ENCODE assay signal across 8 cellular contexts in the genomic region with DNA sequence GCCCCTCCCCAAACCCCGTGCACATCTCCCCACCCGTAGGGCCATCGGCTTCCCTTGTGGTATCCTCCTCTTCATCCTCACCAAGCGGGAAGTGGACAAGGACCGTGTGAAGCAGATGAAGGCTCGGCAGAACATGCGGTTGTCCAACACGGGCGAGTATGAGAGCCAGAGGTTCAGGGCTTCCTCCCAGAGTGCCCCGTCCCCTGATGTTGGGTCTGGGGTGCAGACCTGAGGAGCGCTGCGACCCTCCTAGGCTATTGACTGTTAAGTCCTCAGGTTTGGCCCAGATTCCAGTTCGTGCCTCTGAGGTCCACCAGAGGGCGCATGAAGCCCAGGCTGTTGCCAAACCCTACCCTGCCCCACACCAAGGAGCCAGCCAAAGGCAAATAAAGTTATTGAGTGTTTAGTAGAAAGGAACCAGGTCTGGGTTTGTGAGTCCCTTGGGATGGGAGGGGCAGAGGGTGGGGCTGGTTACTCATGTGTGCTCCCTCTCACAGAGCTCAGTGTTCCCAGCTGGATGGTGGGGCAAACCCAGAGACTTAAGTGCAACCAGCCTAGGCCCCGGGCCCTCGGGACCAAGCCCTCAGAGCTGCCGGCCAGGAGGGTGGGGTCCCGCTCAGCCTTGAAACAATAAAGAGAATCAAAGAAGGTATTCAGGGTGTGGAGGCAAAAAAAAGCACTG. TPM values are rescaled to one million over a fixed set of nuclear protein-coding genes. Genes with fewer than 3 reads are reported as not detected.
A peak's percentile ranks its signal among the peaks of the same experiment; 100 is the strongest.
DNase-seq lines count a peak whose midpoint lies in the region; ATAC-seq and TF ChIP-seq lines count a peak whose summit lies in the region.

No MANE protein-coding gene starts in this region.

- WGBS in liver, result 24% methylated on average over 18 of the region's 18 CpGs

- H3K4me1 ChIP-seq in liver (ENCODE audit: control insufficient read depth in 4 of 4, insufficient read depth in 4 of 4, low read length in 3 of 4), result peaks cover 2 to 32% (median 28%) of the 10 kb centered on the region in 4 donors

- no peak overlapping the region for H3K4me3 ChIP-seq in liver (ENCODE audit: low read depth in 1 of 3, low read length in 3 of 3)

- H3K36me3 ChIP-seq in liver (ENCODE audit: control insufficient read depth in 4 of 4, insufficient read depth in 3 of 4, low read depth in 1 of 4, low read length in 3 of 4), result peaks cover 8 to 40% (median 36%) of the 10 kb centered on the region in 4 donors

- no peaks in the 10 kb centered on the region for H3K27me3 Mint-ChIP-seq in chondrocyte (ENCODE audit: low read depth)

- peaks cover 37% of the 10 kb centered on the region for H3K4me1 Mint-ChIP-seq in chondrocyte (ENCODE audit: low read depth)

- DNase-seq in DMS153 treated with DMSO at 0.1 percent for 48 hours (lab: John Stamatoyannopoulos, UW; ENCODE audit: unreplicated experiment), result peak; percentile 87
- DNase-seq in NCI-H446 treated with DMSO at 0.1 percent for 48 hours (lab: John Stamatoyannopoulos, UW), result peak; percentile 60
- DNase-seq in activated CD4-positive, alpha-beta T cell treated with anti-CD3 and anti-CD28 coated beads for 24 hours (ENCODE audit: low read depth in 2 of 2), result peak; percentile 64 to 74
- no peak for DNase-seq in chondrocyte (ENCODE audit: low spot score)
- DNase-seq in stimulated activated CD4-positive, alpha-beta T cell treated with anti-CD3 and anti-CD28 coated beads, Interleukin-4, amount 100 ng/mL, for 1 hour, result peak; percentile 76

- TF ChIP-seq CTCF in chondrocyte (IDR thresholded peaks at IDR 0.05) (peak; percentile 93), liver (IDR thresholded peaks at IDR 0.05; ENCODE audit: low read depth, low read length, missing input control) (peak; percentile 93)

- peak; percentile 97 for TF ChIP-seq RAD21 in liver (IDR thresholded peaks at IDR 0.05)

- no peaks in the 10 kb centered on the region for H3K9me3 Mint-ChIP-seq in chondrocyte (ENCODE audit: low read depth)

- H3K4me3 Mint-ChIP-seq in chondrocyte (ENCODE audit: unreplicated experiment), result no peak overlapping the region

- H3K27me3 ChIP-seq in liver (ENCODE audit: control insufficient read depth in 4 of 4, insufficient read depth in 4 of 4, low read length in 3 of 4), result no peaks in the 10 kb centered on the region

- peak overlapping the region; percentile 35 to 49 for H3K27ac ChIP-seq in liver (ENCODE audit: low read depth in 1 of 2, low read length in 2 of 2)

- H3K9me3 ChIP-seq in liver (ENCODE audit: control insufficient read depth in 4 of 4, low read length in 3 of 4), result no peaks in the 10 kb centered on the region

- no peak overlapping the region for H3K9ac ChIP-seq in liver (ENCODE audit: low read depth in 1 of 2, low read length in 2 of 2)

- H3K27ac Mint-ChIP-seq in chondrocyte (ENCODE audit: unreplicated experiment), result peak overlapping the region; percentile 84

- H3K36me3 Mint-ChIP-seq in chondrocyte (ENCODE audit: low read depth), result peaks cover 27% of the 10 kb centered on the region

- ATAC-seq in HG03060 (IDR thresholded peaks at IDR 0.05; ENCODE audit: low read depth, unreplicated experiment), result peak; percentile 29
- ATAC-seq in HG03469 (IDR thresholded peaks at IDR 0.05; ENCODE audit: unreplicated experiment), result no peak

TF ChIP-seq in liver, 16 proteins besides CTCF, POLR2A, EP300 and RAD21:
- TF ChIP-seq, protein P1, sequence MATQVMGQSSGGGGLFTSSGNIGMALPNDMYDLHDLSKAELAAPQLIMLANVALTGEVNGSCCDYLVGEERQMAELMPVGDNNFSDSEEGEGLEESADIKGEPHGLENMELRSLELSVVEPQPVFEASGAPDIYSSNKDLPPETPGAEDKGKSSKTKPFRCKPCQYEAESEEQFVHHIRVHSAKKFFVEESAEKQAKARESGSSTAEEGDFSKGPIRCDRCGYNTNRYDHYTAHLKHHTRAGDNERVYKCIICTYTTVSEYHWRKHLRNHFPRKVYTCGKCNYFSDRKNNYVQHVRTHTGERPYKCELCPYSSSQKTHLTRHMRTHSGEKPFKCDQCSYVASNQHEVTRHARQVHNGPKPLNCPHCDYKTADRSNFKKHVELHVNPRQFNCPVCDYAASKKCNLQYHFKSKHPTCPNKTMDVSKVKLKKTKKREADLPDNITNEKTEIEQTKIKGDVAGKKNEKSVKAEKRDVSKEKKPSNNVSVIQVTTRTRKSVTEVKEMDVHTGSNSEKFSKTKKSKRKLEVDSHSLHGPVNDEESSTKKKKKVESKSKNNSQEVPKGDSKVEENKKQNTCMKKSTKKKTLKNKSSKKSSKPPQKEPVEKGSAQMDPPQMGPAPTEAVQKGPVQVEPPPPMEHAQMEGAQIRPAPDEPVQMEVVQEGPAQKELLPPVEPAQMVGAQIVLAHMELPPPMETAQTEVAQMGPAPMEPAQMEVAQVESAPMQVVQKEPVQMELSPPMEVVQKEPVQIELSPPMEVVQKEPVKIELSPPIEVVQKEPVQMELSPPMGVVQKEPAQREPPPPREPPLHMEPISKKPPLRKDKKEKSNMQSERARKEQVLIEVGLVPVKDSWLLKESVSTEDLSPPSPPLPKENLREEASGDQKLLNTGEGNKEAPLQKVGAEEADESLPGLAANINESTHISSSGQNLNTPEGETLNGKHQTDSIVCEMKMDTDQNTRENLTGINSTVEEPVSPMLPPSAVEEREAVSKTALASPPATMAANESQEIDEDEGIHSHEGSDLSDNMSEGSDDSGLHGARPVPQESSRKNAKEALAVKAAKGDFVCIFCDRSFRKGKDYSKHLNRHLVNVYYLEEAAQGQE (IDR thresholded peaks at IDR 0.05), result no peak
- TF ChIP-seq EGR1 (IDR thresholded peaks at IDR 0.05; ENCODE audit: low read depth in 2 of 2), result no peak
- peak; percentile 46 to 60 for TF ChIP-seq HNF4A (conservative IDR thresholded peaks at IDR 0.05)
- TF ChIP-seq, protein P2, sequence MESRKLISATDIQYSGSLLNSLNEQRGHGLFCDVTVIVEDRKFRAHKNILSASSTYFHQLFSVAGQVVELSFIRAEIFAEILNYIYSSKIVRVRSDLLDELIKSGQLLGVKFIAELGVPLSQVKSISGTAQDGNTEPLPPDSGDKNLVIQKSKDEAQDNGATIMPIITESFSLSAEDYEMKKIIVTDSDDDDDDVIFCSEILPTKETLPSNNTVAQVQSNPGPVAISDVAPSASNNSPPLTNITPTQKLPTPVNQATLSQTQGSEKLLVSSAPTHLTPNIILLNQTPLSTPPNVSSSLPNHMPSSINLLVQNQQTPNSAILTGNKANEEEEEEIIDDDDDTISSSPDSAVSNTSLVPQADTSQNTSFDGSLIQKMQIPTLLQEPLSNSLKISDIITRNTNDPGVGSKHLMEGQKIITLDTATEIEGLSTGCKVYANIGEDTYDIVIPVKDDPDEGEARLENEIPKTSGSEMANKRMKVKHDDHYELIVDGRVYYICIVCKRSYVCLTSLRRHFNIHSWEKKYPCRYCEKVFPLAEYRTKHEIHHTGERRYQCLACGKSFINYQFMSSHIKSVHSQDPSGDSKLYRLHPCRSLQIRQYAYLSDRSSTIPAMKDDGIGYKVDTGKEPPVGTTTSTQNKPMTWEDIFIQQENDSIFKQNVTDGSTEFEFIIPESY (IDR thresholded peaks at IDR 0.05), result no peak
- TF ChIP-seq FOXA1 (IDR thresholded peaks at IDR 0.05), result no peak
- TF ChIP-seq SP1 (IDR thresholded peaks at IDR 0.05), result peak; percentile 42
- peak; percentile 25 for TF ChIP-seq NR2F2 (IDR thresholded peaks at IDR 0.05)
- peak; percentile 46 to 55 for TF ChIP-seq RXRA (IDR thresholded peaks at IDR 0.05)
- TF ChIP-seq, protein P3, sequence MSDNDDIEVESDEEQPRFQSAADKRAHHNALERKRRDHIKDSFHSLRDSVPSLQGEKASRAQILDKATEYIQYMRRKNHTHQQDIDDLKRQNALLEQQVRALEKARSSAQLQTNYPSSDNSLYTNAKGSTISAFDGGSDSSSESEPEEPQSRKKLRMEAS (IDR thresholded peaks at IDR 0.05), result no peak
- TF ChIP-seq, protein P4, sequence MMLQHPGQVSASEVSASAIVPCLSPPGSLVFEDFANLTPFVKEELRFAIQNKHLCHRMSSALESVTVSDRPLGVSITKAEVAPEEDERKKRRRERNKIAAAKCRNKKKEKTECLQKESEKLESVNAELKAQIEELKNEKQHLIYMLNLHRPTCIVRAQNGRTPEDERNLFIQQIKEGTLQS (IDR thresholded peaks at IDR 0.05), result peak; percentile 41
- TF ChIP-seq JUND (IDR thresholded peaks at IDR 0.05), result peak; percentile 22 to 41
- peak; percentile 42 for TF ChIP-seq YY1 (IDR thresholded peaks at IDR 0.05)
- TF ChIP-seq GABPA (IDR thresholded peaks at IDR 0.05 in 1 of 2, conservative IDR thresholded peaks at IDR 0.05 in 1 of 2), result no peak
- TF ChIP-seq FOXA2 (IDR thresholded peaks at IDR 0.05), result peak; percentile 67
- TF ChIP-seq TAF1 (conservative IDR thresholded peaks at IDR 0.05), result no peak
- TF ChIP-seq HNF4G (IDR thresholded peaks at IDR 0.05), result peak; percentile 10

RNA-seq across cellular contexts. Expression of a gene that starts 2.4 kb away (rescaled TPM):
- total RNA-seq in chondrocyte (28.9 to 49.9 TPM (median 31.3 TPM) in 3 replicates), liver (10 to 100 TPM; 28.5 to 68.6 TPM)
- 100 to 1,000 TPM; 121 to 161 TPM for polyA plus RNA-seq in liver

RNA-seq across cellular contexts. Expression of a gene that starts 2.7 kb away (rescaled TPM):
- total RNA-seq in chondrocyte (39.6 to 42.6 TPM (median 42.4 TPM) in 3 replicates), liver (100 to 1,000 TPM in 1 of 2 donors, 10 to 100 TPM in 1; 79.9 to 116 TPM)
- 10 to 100 TPM; 63.6 to 69.2 TPM for polyA plus RNA-seq in liver

RNA-seq across cellular contexts. Expression of a gene that starts 11.9 kb away (rescaled TPM):
- total RNA-seq in chondrocyte, result 0.10 to 0.26 TPM (median 0.22 TPM) in 3 replicates
- total RNA-seq in liver, result 1 to 10 TPM in 1 of 2 donors, under 1 TPM in 1; 0.42 to 1.4 TPM
- 1 to 10 TPM; 2.1 to 2.7 TPM for polyA plus RNA-seq in liver

RNA-seq across cellular contexts. Expression of a gene that starts 19.6 kb away (rescaled TPM):
- 69.6 to 100 TPM (median 96.1 TPM) in 3 replicates for total RNA-seq in chondrocyte
- total RNA-seq in liver, result 100 to 1,000 TPM; 122 to 133 TPM
- 100 to 1,000 TPM in 1 of 2 donors, 10 to 100 TPM in 1; 61.8 to 106 TPM for polyA plus RNA-seq in liver

RNA-seq across cellular contexts. Expression of a gene that starts 55.7 kb away (rescaled TPM):
- 292 to 424 TPM (median 417 TPM) in 3 replicates for total RNA-seq in chondrocyte
- total RNA-seq in liver, result 10 to 100 TPM; 58.1 to 74.7 TPM
- polyA plus RNA-seq in liver, result 10 to 100 TPM; 72.8 to 83.6 TPM
